Comparison of ENCODE assay signal across 8 cellular contexts in genomic region chr1:48470506-48470905, GRCh38. TPM values are rescaled to one million over a fixed set of nuclear protein-coding genes. Genes with fewer than 3 reads are reported as not detected.
DNase-seq lines count a peak whose midpoint lies in the region; ATAC-seq and TF ChIP-seq lines count a peak whose summit lies in the region.

No MANE protein-coding gene starts in this region.

- intact Hi-C loops in left colon (cut with DNase I, micrococcal nuclease), result no loop called here

- H3K27me3 Mint-ChIP-seq in T-helper 2 cell treated with Interferon-gamma antibody and Interleukin-4, amounts not matched to agents 5 μg/mL and 100 μg/mL, for 36 hours (ENCODE audit: low read depth), result peaks cover 29% of the 10 kb centered on the region
- peaks cover 0 to 9% of the 10 kb centered on the region in 2 donors for H3K27me3 Mint-ChIP-seq in stimulated activated naive B cell treated with anti-CD40 and anti-IgM and Interleukin-4, amounts not matched to agents 10 μg/mL and 1 μg/mL and 100 μg/mL, for 72 hours

- no peak overlapping the region for H3K27ac Mint-ChIP-seq in T-helper 2 cell treated with Interferon-gamma antibody and Interleukin-4, amounts not matched to agents 5 μg/mL and 100 μg/mL, for 36 hours
- H3K27ac Mint-ChIP-seq in stimulated activated naive B cell treated with anti-CD40 and anti-IgM and Interleukin-4, amounts not matched to agents 10 μg/mL and 1 μg/mL and 100 μg/mL, for 72 hours, result no peak overlapping the region

- ATAC-seq in left colon, result peak; percentile 16
- no peak for ATAC-seq in stimulated activated naive B cell treated with anti-CD40 and anti-IgM and Interleukin-4, amounts not matched to agents 10 μg/mL and 1 μg/mL and 100 μg/mL, for 72 hours (replicated peaks)

- no peak overlapping the region for H3K27ac ChIP-seq in brain microvascular endothelial cell

- H3K4me1 Mint-ChIP-seq in T-helper 2 cell treated with Interferon-gamma antibody and Interleukin-4, amounts not matched to agents 5 μg/mL and 100 μg/mL, for 36 hours (ENCODE audit: low read depth), result peaks cover 15% of the 10 kb centered on the region
- peaks cover 23 to 32% of the 10 kb centered on the region in 2 donors for H3K4me1 Mint-ChIP-seq in stimulated activated naive B cell treated with anti-CD40 and anti-IgM and Interleukin-4, amounts not matched to agents 10 μg/mL and 1 μg/mL and 100 μg/mL, for 72 hours

- no peaks in the 10 kb centered on the region for H3K36me3 ChIP-seq in brain microvascular endothelial cell (replicated peaks)

- H3K4me3 Mint-ChIP-seq in T-helper 2 cell treated with Interferon-gamma antibody and Interleukin-4, amounts not matched to agents 5 μg/mL and 100 μg/mL, for 36 hours, result peak overlapping the region; percentile 94
- peak overlapping the region; percentile 90 to 99 for H3K4me3 Mint-ChIP-seq in stimulated activated naive B cell treated with anti-CD40 and anti-IgM and Interleukin-4, amounts not matched to agents 10 μg/mL and 1 μg/mL and 100 μg/mL, for 72 hours

- no peak for DNase-seq in T-helper 2 cell treated with Interferon-gamma antibody and Interleukin-4, amounts not matched to agents 5 μg/mL and 100 μg/mL, for 36 hours (ENCODE audit: low spot score)
- no peak for DNase-seq in T-helper 2 cell
- no peak for DNase-seq in brain microvascular endothelial cell
- peak; percentile 45 to 52 for DNase-seq in left colon
- no peak for DNase-seq in stimulated activated naive B cell treated with anti-CD40 and anti-IgM and Interleukin-4, amounts not matched to agents 10 μg/mL and 1 μg/mL and 100 μg/mL, for 72 hours
- DNase-seq in Kasumi-1 (lab: John Stamatoyannopoulos, UW), result no peak
- DNase-seq in NCI-H2107 (lab: John Stamatoyannopoulos, UW), result no peak
- DNase-seq in amniotic stem cell (lab: John Stamatoyannopoulos, UW), result no peak

- H3K36me3 Mint-ChIP-seq in T-helper 2 cell treated with Interferon-gamma antibody and Interleukin-4, amounts not matched to agents 5 μg/mL and 100 μg/mL, for 36 hours (ENCODE audit: low read depth), result peaks cover 2% of the 10 kb centered on the region
- peaks cover 0 to 2% of the 10 kb centered on the region in 2 donors for H3K36me3 Mint-ChIP-seq in stimulated activated naive B cell treated with anti-CD40 and anti-IgM and Interleukin-4, amounts not matched to agents 10 μg/mL and 1 μg/mL and 100 μg/mL, for 72 hours

- H3K27me3 ChIP-seq in brain microvascular endothelial cell (replicated peaks), result no peaks in the 10 kb centered on the region

- in situ Hi-C loops in brain microvascular endothelial cell (cut with HindIII; ENCODE audit: low pct_ligation_motif_present, low sequenced_read_pairs), result no loop called here

- peaks cover 3% of the 10 kb centered on the region for H3K9me3 Mint-ChIP-seq in T-helper 2 cell treated with Interferon-gamma antibody and Interleukin-4, amounts not matched to agents 5 μg/mL and 100 μg/mL, for 36 hours
- peaks cover 2 to 6% of the 10 kb centered on the region in 2 donors for H3K9me3 Mint-ChIP-seq in stimulated activated naive B cell treated with anti-CD40 and anti-IgM and Interleukin-4, amounts not matched to agents 10 μg/mL and 1 μg/mL and 100 μg/mL, for 72 hours

- TF ChIP-seq CTCF in brain microvascular endothelial cell (IDR thresholded peaks at IDR 0.05; ENCODE audit: low read depth, low read length, missing control alignments), result peak; percentile 16

- H3K4me3 ChIP-seq in brain microvascular endothelial cell (ENCODE audit: low read depth, low read length), result peak overlapping the region; percentile 1

RNA-seq across cellular contexts. Expression of gene SPATA6, which starts 1.5 kb away (rescaled TPM):
- 10 to 100 TPM; 11.2 to 15.0 TPM for total RNA-seq in left colon

Comparison
In these comparisons a context has a peak if more than half of its experiments do, and no peak if none do; other contexts are left out.
1. DNase-seq: peak in left colon (2 of 2); none in T-helper 2 cell treated with Interferon-gamma antibody and Interleukin-4, amounts not matched to agents 5 μg/mL and 100 μg/mL, for 36 hours (single experiment), T-helper 2 cell (0 of 5), brain microvascular endothelial cell (single experiment), stimulated activated naive B cell treated with anti-CD40 and anti-IgM and Interleukin-4, amounts not matched to agents 10 μg/mL and 1 μg/mL and 100 μg/mL, for 72 hours (single experiment), Kasumi-1 (0 of 2), NCI-H2107 (single experiment) and amniotic stem cell (single experiment).